1 cellular context compared by ENCODE assay signal in genomic region chr16:57660715-57661463, GRCh38.
TF ChIP-seq lines count a peak whose summit lies in the region.

No MANE protein-coding gene starts in this region.

TF ChIP-seq in HepG2, 621 proteins besides CTCF, POLR2A, EP300 and RAD21 (continued from another document and continues in another):
- TF ChIP-seq HMGXB3 (CRISPR knock-in tag; IDR thresholded peaks at IDR 0.05; ENCODE audit: borderline replicate concordance) (no peak; the same call in 1 of the 2 replicates), TCF12 (IDR thresholded peaks at IDR 0.05) (no peak), TCF12 (CRISPR knock-in tag; IDR thresholded peaks at IDR 0.05) (no peak), TFDP2 (CRISPR knock-in tag; IDR thresholded peaks at IDR 0.05) (no peak), ZNF770 (CRISPR knock-in tag; IDR thresholded peaks at IDR 0.05) (peak; percentile 46), ARNTL (CRISPR knock-in tag; IDR thresholded peaks at IDR 0.05) (no peak), LBX2 (CRISPR knock-in tag; IDR thresholded peaks at IDR 0.05; ENCODE audit: borderline replicate concordance) (no peak), ZC3H4 (CRISPR knock-in tag; IDR thresholded peaks at IDR 0.05; ENCODE audit: borderline replicate concordance) (no peak), THRA (CRISPR knock-in tag; IDR thresholded peaks at IDR 0.05; ENCODE audit: borderline replicate concordance) (0 out of 2 replicates have a peak, but pooled peaks have one; percentile 11), ZNF280B (CRISPR knock-in tag; IDR thresholded peaks at IDR 0.05; ENCODE audit: borderline replicate concordance) (peak; percentile 23; the same call in 1 of the 2 replicates), THAP7 (CRISPR knock-in tag; IDR thresholded peaks at IDR 0.05) (0 out of 2 replicates have a peak, but pooled peaks have one; percentile 17), SKI (IDR thresholded peaks at IDR 0.05; ENCODE audit: partially characterized antibody) (no peak), ZNF749 (CRISPR knock-in tag; IDR thresholded peaks at IDR 0.05; ENCODE audit: borderline replicate concordance) (no peak), ARHGAP35 (CRISPR knock-in tag; IDR thresholded peaks at IDR 0.05; ENCODE audit: borderline replicate concordance) (no peak), TAF15 (IDR thresholded peaks at IDR 0.05; ENCODE audit: low read depth, low read length, poor library complexity, severe bottlenecking) (no peak), SRF (IDR thresholded peaks at IDR 0.05; ENCODE audit: low read depth, low read length) (no peak), ZBTB26 (CRISPR knock-in tag; IDR thresholded peaks at IDR 0.05; ENCODE audit: borderline replicate concordance) (peak; percentile 19; the same call in 1 of the 2 replicates), RFXAP (CRISPR knock-in tag; IDR thresholded peaks at IDR 0.05; ENCODE audit: borderline replicate concordance) (no peak), ATF7 (IDR thresholded peaks at IDR 0.05) (no peak), ATF7 (CRISPR knock-in tag; IDR thresholded peaks at IDR 0.05) (no peak), ZNF562 (CRISPR knock-in tag; IDR thresholded peaks at IDR 0.05; ENCODE audit: borderline replicate concordance) (no peak), CEBPG (CRISPR knock-in tag; IDR thresholded peaks at IDR 0.05) (no peak), IKZF1 (IDR thresholded peaks at IDR 0.05) (no peak), HNRNPH1 (optimal IDR thresholded peaks at IDR 0.05; ENCODE audit: low read depth, low read length) (no peak), ZNF766 (CRISPR knock-in tag; IDR thresholded peaks at IDR 0.05; ENCODE audit: borderline replicate concordance) (no peak), ARNT (IDR thresholded peaks at IDR 0.05) (no peak), ZFX (CRISPR knock-in tag; IDR thresholded peaks at IDR 0.05; ENCODE audit: low read depth) (peak; percentile 59; the same call in 1 of the 2 replicates), MXD1 (CRISPR knock-in tag; IDR thresholded peaks at IDR 0.05) (peak; percentile 16; the same call in 1 of the 2 replicates), ZFP90 (CRISPR knock-in tag; IDR thresholded peaks at IDR 0.05; ENCODE audit: borderline replicate concordance) (no peak), ZNF614 (CRISPR knock-in tag; IDR thresholded peaks at IDR 0.05; ENCODE audit: borderline replicate concordance) (no peak; the same call in 1 of the 2 replicates), NPAS2 (CRISPR knock-in tag; IDR thresholded peaks at IDR 0.05; ENCODE audit: borderline replicate concordance) (no peak), SRSF4 (IDR thresholded peaks at IDR 0.05; ENCODE audit: low read depth, low read length, poor library complexity, severe bottlenecking) (no peak), ZNF431 (CRISPR knock-in tag; IDR thresholded peaks at IDR 0.05; ENCODE audit: borderline replicate concordance, low read depth) (0 out of 2 replicates have a peak, but pooled peaks have one; percentile 53), SNAI1 (CRISPR knock-in tag; IDR thresholded peaks at IDR 0.05; ENCODE audit: borderline replicate concordance) (no peak), PTBP1 (IDR thresholded peaks at IDR 0.05; ENCODE audit: low read depth, low read length, poor library complexity, severe bottlenecking) (no peak), KDM2A (CRISPR knock-in tag; IDR thresholded peaks at IDR 0.05; ENCODE audit: borderline replicate concordance, low read depth) (0 out of 2 replicates have a peak, but pooled peaks have one; percentile 11), TEAD3 (CRISPR knock-in tag; optimal IDR thresholded peaks at IDR 0.05; ENCODE audit: borderline replicate concordance) (peak; percentile 32), HHEX (CRISPR knock-in tag; IDR thresholded peaks at IDR 0.05) (no peak), SCMH1 (CRISPR knock-in tag; IDR thresholded peaks at IDR 0.05; ENCODE audit: borderline replicate concordance) (no peak), YEATS2 (CRISPR knock-in tag; IDR thresholded peaks at IDR 0.05; ENCODE audit: borderline replicate concordance) (no peak), FOXC1 (CRISPR knock-in tag; IDR thresholded peaks at IDR 0.05; ENCODE audit: borderline replicate concordance) (no peak), PHF8 (CRISPR knock-in tag; IDR thresholded peaks at IDR 0.05) (0 out of 2 replicates have a peak, but pooled peaks have one; percentile 31), ZNF512B (CRISPR knock-in tag; IDR thresholded peaks at IDR 0.05; ENCODE audit: borderline replicate concordance) (no peak), ZMYM4 (CRISPR knock-in tag; IDR thresholded peaks at IDR 0.05) (no peak), ZNF607 (CRISPR knock-in tag; IDR thresholded peaks at IDR 0.05; ENCODE audit: borderline replicate concordance) (0 out of 2 replicates have a peak, but pooled peaks have one; percentile 51), KLF9 (CRISPR knock-in tag; IDR thresholded peaks at IDR 0.05; ENCODE audit: low read depth) (no peak), ISL2 (CRISPR knock-in tag; IDR thresholded peaks at IDR 0.05) (no peak; the same call in 1 of the 2 replicates), ZKSCAN8 (CRISPR knock-in tag; IDR thresholded peaks at IDR 0.05; ENCODE audit: borderline replicate concordance) (no peak), ZBTB8A (CRISPR knock-in tag; IDR thresholded peaks at IDR 0.05; ENCODE audit: borderline replicate concordance, low read depth) (no peak), ZNF652 (CRISPR knock-in tag; IDR thresholded peaks at IDR 0.05; ENCODE audit: borderline replicate concordance, low read depth) (no peak), ZNF160 (CRISPR knock-in tag; IDR thresholded peaks at IDR 0.05) (no peak), RXRB (CRISPR knock-in tag; IDR thresholded peaks at IDR 0.05; ENCODE audit: borderline replicate concordance) (peak; percentile 34; the same call in 1 of the 2 replicates), ZSCAN29 (CRISPR knock-in tag; conservative IDR thresholded peaks at IDR 0.05) (no peak)
